ENCODE assay signal across 25 cellular contexts in the genomic region with DNA sequence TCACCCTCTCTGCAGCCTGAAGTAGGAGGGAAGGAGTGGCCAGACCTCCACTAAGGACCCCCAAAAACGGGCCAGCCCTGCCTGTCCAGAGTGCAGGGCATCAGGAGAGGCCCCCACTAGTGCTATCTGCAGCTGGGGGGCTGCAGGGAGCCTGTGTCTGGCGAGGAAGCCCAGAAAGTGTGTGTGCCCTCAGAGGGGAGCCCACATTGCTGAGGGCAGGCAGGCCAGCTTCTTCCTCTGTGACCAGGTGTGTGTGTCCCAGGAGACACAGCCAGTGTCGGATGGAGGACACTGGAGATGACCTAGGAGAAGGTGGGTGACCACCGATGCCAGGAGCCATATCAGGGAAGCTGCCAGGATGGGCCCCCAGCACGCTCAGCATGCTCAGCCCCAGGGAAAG.
"Had no signal": no experiment of that assay in that cellular context is flagged by ENCODE, and none has a peak within 500 bp of the region (broad histone marks: within the 10 kb centered on the region; RNA-seq: fewer than 3 reads in every experiment).

No MANE protein-coding gene starts in this region.

- H3K4me1 Mint-ChIP-seq: naive thymus-derived CD8-positive, alpha-beta T cell had no signal

- H3K4me2 ChIP-seq: hepatocyte, smooth muscle cell had no signal

- H3K27ac ChIP-seq: esophagus muscularis mucosa, foreskin keratinocyte, gastroesophageal sphincter, heart left ventricle, hepatocyte, left ventricle myocardium inferior, lower lobe of right lung, neutrophil, pancreas, stomach, thyroid gland, upper lobe of left lung, uterus had no signal

- H3K27ac Mint-ChIP-seq: dendritic cell treated with granulocyte-macrophage colony-stimulating factor and Interleukin-4, amounts not matched to agents 40 ng/mL and 50 ng/mL, for 4 days; naive thymus-derived CD8-positive, alpha-beta T cell; nephron progenitor cell had no signal

- H3K4me3 ChIP-seq: esophagus muscularis mucosa, gastroesophageal sphincter, heart left ventricle, hepatocyte, left ventricle myocardium inferior, lower lobe of right lung, pancreas, smooth muscle cell, stomach, thyroid gland, upper lobe of left lung, uterus had no signal

- DNase-seq: effector memory CD4-positive, alpha-beta T cell; foreskin keratinocyte; heart left ventricle; left cardiac atrium; left ventricle myocardium inferior; lower lobe of right lung; naive thymus-derived CD8-positive, alpha-beta T cell; nephron progenitor cell; pancreas; stimulated activated CD4-positive, alpha-beta T cell treated with anti-CD3 and anti-CD28 coated beads, Interleukin-12 subunit alpha, Interleukin-12 subunit beta, amount 100 ng/mL, for 4 hours; stimulated activated CD4-positive, alpha-beta T cell treated with anti-CD3 and anti-CD28 coated beads, Interleukin-1b, Interleukin-23, amount 100 ng/mL, for 48 hours; stimulated activated CD4-positive, alpha-beta T cell treated with anti-CD3 and anti-CD28 coated beads, Interleukin-4, amount 100 ng/mL, for 1 hour; stimulated activated CD8-positive, alpha-beta memory T cell treated with anti-CD3 and anti-CD28 coated beads, Interleukin-4, amount 100 ng/mL, for 48 hours; stimulated activated naive CD4-positive, alpha-beta T cell treated with Interleukin-2 at 50 U/mL for 16 hours; stomach; thyroid gland; upper lobe of left lung; uterus had no signal

- H3K36me3 ChIP-seq: esophagus muscularis mucosa, gastroesophageal sphincter, heart left ventricle, left ventricle myocardium inferior, lower lobe of right lung, neutrophil, pancreas, stomach, thyroid gland, upper lobe of left lung, uterus had no signal

- ATAC-seq: foreskin keratinocyte; gastroesophageal sphincter; heart left ventricle; left cardiac atrium; lower lobe of right lung; naive thymus-derived CD8-positive, alpha-beta T cell; pancreas; sciatic nerve had no signal

- H3K9me3 Mint-ChIP-seq: dendritic cell treated with granulocyte-macrophage colony-stimulating factor and Interleukin-4, amounts not matched to agents 40 ng/mL and 50 ng/mL, for 4 days had no signal

- H3K27me3 ChIP-seq: foreskin keratinocyte, hepatocyte, stomach, thyroid gland, upper lobe of left lung, uterus had no signal

- H3K27me3 Mint-ChIP-seq: dendritic cell treated with granulocyte-macrophage colony-stimulating factor and Interleukin-4, amounts not matched to agents 40 ng/mL and 50 ng/mL, for 4 days had no signal

- H3K4me1 ChIP-seq: esophagus muscularis mucosa, foreskin keratinocyte, gastroesophageal sphincter, heart left ventricle, left ventricle myocardium inferior, lower lobe of right lung, pancreas, stomach, thyroid gland, upper lobe of left lung, uterus had no signal

- H3K9me3 ChIP-seq: neutrophil, pancreas, thyroid gland, uterus had no signal

- H3K4me3 Mint-ChIP-seq: dendritic cell treated with granulocyte-macrophage colony-stimulating factor and Interleukin-4, amounts not matched to agents 40 ng/mL and 50 ng/mL, for 4 days; naive thymus-derived CD8-positive, alpha-beta T cell; nephron progenitor cell had no signal
